ENCODE assay signal across 28 cellular contexts in genomic region chrX:41066969-41067368, GRCh38. TPM values are rescaled to one million over a fixed set of nuclear protein-coding genes. Genes with fewer than 3 reads are reported as not detected.
DNase-seq lines count a peak whose midpoint lies in the region; ATAC-seq, FAIRE-seq and TF ChIP-seq lines count a peak whose summit lies in the region.
"Had no signal": no experiment of that assay in that cellular context is flagged by ENCODE, and none has a peak within 500 bp of the region (broad histone marks: within the 10 kb centered on the region; RNA-seq: fewer than 3 reads in every experiment).

No MANE protein-coding gene starts in this region.

- peak overlapping the region; percentile 15 for H2AFZ ChIP-seq in HepG2 (ENCODE audit: low read length)

- ATAC-seq in HepG2 (no peak), right lobe of liver (no peak), mucosa of descending colon (peak; percentile 76), HG03025 (IDR thresholded peaks at IDR 0.05; ENCODE audit: low FRiP score, unreplicated experiment) (no peak), HG03135 (IDR thresholded peaks at IDR 0.05; ENCODE audit: unreplicated experiment) (no peak)
- ATAC-seq: GM12878 had no signal

- TF ChIP-seq POLR2A in HepG2 (IDR thresholded peaks at IDR 0.05; ENCODE audit: insufficient read depth in 1 of 2, low read depth in 2 of 2, low read length in 2 of 2) = no peak
- no peak for TF ChIP-seq POLR2A in right lobe of liver (IDR thresholded peaks at IDR 0.05)

- POLR2A ChIA-PET in HepG2 (lab: Yijun Ruan, JAX) = no interaction called here

- H3K4me1 ChIP-seq in HepG2 (ENCODE audit: insufficient read depth, low read length) (no peaks in the 10 kb centered on the region), right lobe of liver (no peaks in the 10 kb centered on the region), duodenal mucosa (ENCODE audit: control insufficient read depth in 1 of 2, insufficient read depth in 2 of 2, low read length in 2 of 2) (peaks cover 9% of the 10 kb centered on the region in 2 donors), mucosa of descending colon (ENCODE audit: low read depth) (no peaks in the 10 kb centered on the region)
- H3K4me1 ChIP-seq: BE2C, BLaER1 had no signal

- H3K27me3 Mint-ChIP-seq in nephron progenitor cell (ENCODE audit: low read depth, poor library complexity) = peaks cover 6% of the 10 kb centered on the region
- H3K27me3 Mint-ChIP-seq: CD4-positive, alpha-beta memory T cell; CD4-positive, CD25-positive, alpha-beta regulatory T cell had no signal

- H3K9ac ChIP-seq in HepG2 (ENCODE audit: insufficient read depth, low read depth, low read length) (no peak overlapping the region), duodenal mucosa (ENCODE audit: low read depth in 1 of 2, low read length in 2 of 2) (no peak overlapping the region)
- H3K9ac ChIP-seq: BLaER1 had no signal

- no peaks in the 10 kb centered on the region for H4K20me1 ChIP-seq in HepG2 (ENCODE audit: insufficient read depth, low read length)

- no peak overlapping the region for H3K27ac Mint-ChIP-seq in nephron progenitor cell

- CTCF ChIA-PET in HepG2 (lab: Yijun Ruan, JAX; ENCODE audit: low intra/inter-chr PET ratio, low total read pairs) = no interaction called here

- H3K9me3 ChIP-seq in HepG2 (ENCODE audit: low read length) (no peaks in the 10 kb centered on the region), right lobe of liver (no peaks in the 10 kb centered on the region), duodenal mucosa (ENCODE audit: control insufficient read depth in 1 of 2, low read length in 2 of 2) (no peaks in the 10 kb centered on the region), mucosa of descending colon (no peaks in the 10 kb centered on the region)
- H3K9me3 ChIP-seq: BE2C, BLaER1 had no signal

- no peak for FAIRE-seq in HepG2 (lab: Jason Lieb, UNC)
- FAIRE-seq: A204.1, GM12878, GM12892, GM18507 had no signal

- H3K4me3 ChIP-seq in HepG2 (replicated peaks in 1 of 3; ENCODE audit: insufficient read depth in 1 of 3, low read depth in 2 of 3, low read length in 3 of 3) (no peak overlapping the region), right lobe of liver (no peak overlapping the region), duodenal mucosa (ENCODE audit: low read depth in 1 of 2, low read length in 2 of 2) (no peak overlapping the region), mucosa of descending colon (no peak overlapping the region)
- H3K4me3 ChIP-seq: BLaER1, GM12878 had no signal

- BruUV-seq in HepG2 (replicated peaks; lab: Mats Ljungman, UMichigan) = no TSS peak

- H3K36me3 ChIP-seq in HepG2 (replicated peaks in 1 of 2; ENCODE audit: control insufficient read depth in 1 of 2, insufficient read depth in 2 of 2, low read length in 2 of 2) (no peaks in the 10 kb centered on the region), right lobe of liver (no peaks in the 10 kb centered on the region), duodenal mucosa (ENCODE audit: control insufficient read depth in 1 of 2, insufficient read depth in 2 of 2, low read length in 2 of 2) (no peaks in the 10 kb centered on the region), mucosa of descending colon (ENCODE audit: low read depth) (no peaks in the 10 kb centered on the region)
- H3K36me3 ChIP-seq: BE2C, BLaER1 had no signal

- TF ChIP-seq EP300 in HepG2 (IDR thresholded peaks at IDR 0.05; ENCODE audit: low read depth in 2 of 2, low read length in 2 of 2) (no peak), HepG2 (CRISPR knock-in tag; IDR thresholded peaks at IDR 0.05; ENCODE audit: borderline replicate concordance) (no peak)

- H3K79me2 ChIP-seq in HepG2 (ENCODE audit: insufficient read depth, low read length) = no peaks in the 10 kb centered on the region

- H3K27ac ChIP-seq in HepG2 (ENCODE audit: extremely low read length, insufficient read depth, low read length) (no peak overlapping the region), right lobe of liver (no peak overlapping the region), duodenal mucosa (ENCODE audit: low read depth, low read length) (peak overlapping the region; percentile 11)
- H3K27ac ChIP-seq: BLaER1 had no signal

- peaks cover 31% of the 10 kb centered on the region for H3K9me3 Mint-ChIP-seq in nephron progenitor cell
- H3K9me3 Mint-ChIP-seq: CD4-positive, CD25-positive, alpha-beta regulatory T cell; CD8-positive, alpha-beta memory T cell had no signal

- no peak for DNase-seq in HepG2 (ENCODE audit: low spot score)
- no peak for DNase-seq in right lobe of liver
- DNase-seq in mucosa of descending colon = no peak
- DNase-seq in nephron progenitor cell = no peak
- DNase-seq: 8988T; ACHN; BE2C; C1 segment of cervical spinal cord; CD4-positive, alpha-beta memory T cell; CD4-positive, CD25-positive, alpha-beta regulatory T cell; CD8-positive, alpha-beta memory T cell; COR-L47; DMS 273 treated with DMSO at 0.1 percent for 48 hours; DMS153; DMS53; DMS79; DND-41; EL; GDM1 had no signal

- WGBS in HepG2 (ENCODE audit: low lambda C conversion rate) = 0% methylated on average over 1 of the region's 1 CpG
- no CpG with 5 or more reads among the region's 1 CpG for WGBS in right lobe of liver (ENCODE audit: insufficient coverage, low coverage, low lambda C conversion rate, missing lambda C conversion rate)

- in situ Hi-C loops in HepG2 (cut with HindIII; ENCODE audit: extremely low pct_ligation_motif_present, low pct_unique_long_range_greater_than_20kb) = no loop called here

- H3K4me1 Mint-ChIP-seq in nephron progenitor cell = peaks cover 9% of the 10 kb centered on the region
- H3K4me1 Mint-ChIP-seq: CD14-positive monocyte; CD4-positive, CD25-positive, alpha-beta regulatory T cell had no signal

- TF ChIP-seq CTCF in HepG2 (CRISPR knock-in tag; IDR thresholded peaks at IDR 0.05) = no peak
- no peak for TF ChIP-seq CTCF in right lobe of liver (IDR thresholded peaks at IDR 0.05)
- TF ChIP-seq CTCF in mucosa of descending colon (IDR thresholded peaks at IDR 0.05) = no peak
- no peak for TF ChIP-seq CTCF in nephron progenitor cell (IDR thresholded peaks at IDR 0.05)

- H3K36me3 Mint-ChIP-seq in nephron progenitor cell (ENCODE audit: low read depth) = no peaks in the 10 kb centered on the region
- H3K36me3 Mint-ChIP-seq: CD14-positive monocyte; CD4-positive, alpha-beta memory T cell; CD4-positive, CD25-positive, alpha-beta regulatory T cell; CD8-positive, alpha-beta memory T cell had no signal

- H3K27me3 ChIP-seq in HepG2 (ENCODE audit: control insufficient read depth in 1 of 2, insufficient read depth in 2 of 2, low read length in 2 of 2) = no peaks in the 10 kb centered on the region
- no peaks in the 10 kb centered on the region for H3K27me3 ChIP-seq in right lobe of liver
- H3K27me3 ChIP-seq in duodenal mucosa (ENCODE audit: control insufficient read depth in 1 of 2, insufficient read depth in 2 of 2, low read length in 2 of 2) = no peaks in the 10 kb centered on the region
- H3K27me3 ChIP-seq: BE2C had no signal

- peak overlapping the region; percentile 18; the same call in 1 of the 2 replicates for H3K4me2 ChIP-seq in HepG2 (ENCODE audit: low read depth, low read length)
- H3K4me2 ChIP-seq: BLaER1 had no signal

- H3K4me3 Mint-ChIP-seq in nephron progenitor cell = no peak overlapping the region
- H3K4me3 Mint-ChIP-seq: CD14-positive monocyte; CD4-positive, alpha-beta memory T cell; CD4-positive, CD25-positive, alpha-beta regulatory T cell; CD8-positive, alpha-beta memory T cell had no signal

- intact Hi-C loops in HepG2 (cut with micrococcal nuclease; ENCODE audit: unreplicated experiment) = no loop called here
- intact Hi-C loops in right lobe of liver (cut with DNase I) = no loop called here
- intact Hi-C loops in mucosa of descending colon (cut with DNase I, micrococcal nuclease) = no loop called here

- no peak for TF ChIP-seq RAD21 in HepG2 (CRISPR knock-in tag; IDR thresholded peaks at IDR 0.05)

TF ChIP-seq in HepG2, 621 proteins besides CTCF, POLR2A, EP300 and RAD21 (continues in another document):
- TF ChIP-seq ATRX (CRISPR knock-in tag; IDR thresholded peaks at IDR 0.05; ENCODE audit: borderline replicate concordance) (no peak), ARHGAP35 (CRISPR knock-in tag; IDR thresholded peaks at IDR 0.05; ENCODE audit: borderline replicate concordance) (no peak), ZNF296 (CRISPR knock-in tag; conservative IDR thresholded peaks at IDR 0.05) (no peak), FOXA1 (IDR thresholded peaks at IDR 0.05) (no peak), FOXA1 (CRISPR knock-in tag; IDR thresholded peaks at IDR 0.05) (no peak)

RNA-seq across cellular contexts. Expression of gene USP9X, which starts 18.3 kb away (rescaled TPM):
- total RNA-seq in HepG2 (2016; rRNA removed; fragmentation: Illumina TruSeq; extraction: Trizol) (40.5 and 81.0 TPM in 2 replicates), right lobe of liver (10 to 100 TPM; 53.5 to 76.2 (median 63.1) TPM), mucosa of descending colon (10 to 100 TPM; 72.1 to 88.9 (median 86.3) TPM)
- total RNA-seq in HepG2 (2016; cell fraction: cytosol; rRNA removed; fragmentation: Illumina TruSeq; extraction: Trizol; ENCODE audit: low read depth) = 3.8 and 4.7 TPM in 2 replicates
- total RNA-seq in HepG2 (2016; cell fraction: insoluble cytoplasmic fraction; rRNA removed; fragmentation: Illumina TruSeq; extraction: Trizol) = 39.4 and 75.2 TPM in 2 replicates
- 12.7 TPM in 2 replicates for total RNA-seq in HepG2 (2016; cell fraction: membrane; rRNA removed; fragmentation: Illumina TruSeq; extraction: Trizol)
- 41.9 and 52.3 TPM in 2 replicates for total RNA-seq in HepG2 (2016; cell fraction: nucleus; rRNA removed; fragmentation: Illumina TruSeq; extraction: Trizol)
- 20.7 and 22.2 TPM in 2 replicates for polyA plus RNA-seq in HepG2 (2011; rRNA removed)
- polyA plus RNA-seq in HepG2 (2011; cell fraction: cytosol; rRNA removed) = 9.5 and 16.8 TPM in 2 replicates
- 14.6 and 21.3 TPM in 2 replicates for polyA plus RNA-seq in HepG2 (2011; cell fraction: nucleus; rRNA removed)
- polyA plus RNA-seq in HepG2 (2012) = 24.5 and 29.6 TPM in 2 replicates
- 0.76 and 1.8 TPM in 2 replicates for polyA plus RNA-seq in HepG2 (2016; cell fraction: cytosol; fragmentation: Illumina TruSeq; extraction: Trizol; ENCODE audit: low read depth)
- polyA plus RNA-seq in HepG2 (2016; cell fraction: insoluble cytoplasmic fraction; fragmentation: Illumina TruSeq; extraction: Trizol; ENCODE audit: low read depth) = 29.7 and 29.8 TPM in 2 replicates
- polyA plus RNA-seq in HepG2 (2016; cell fraction: membrane; fragmentation: Illumina TruSeq; extraction: Trizol; ENCODE audit: low read depth) = 2.9 and 3.9 TPM in 2 replicates
- polyA plus RNA-seq in HepG2 (2016; cell fraction: nucleus; fragmentation: Illumina TruSeq; extraction: Trizol; ENCODE audit: insufficient read depth, low read depth) = 26.5 and 29.5 TPM in 2 replicates
- polyA minus RNA-seq in HepG2 (2011; rRNA and poly(A)+ RNA removed; ENCODE audit: low replicate concordance) = 180 and 267 TPM in 2 replicates
- polyA minus RNA-seq in HepG2 (2011; cell fraction: cytosol; rRNA and poly(A)+ RNA removed) = 62.3 and 83.0 TPM in 2 replicates
- 121 and 148 TPM in 2 replicates for polyA minus RNA-seq in HepG2 (2011; cell fraction: nucleus; rRNA and poly(A)+ RNA removed)
